Comparison of ENCODE assay signal across 22 cellular contexts in genomic region chr17:420479-421175, GRCh38. TPM values are rescaled to one million over a fixed set of nuclear protein-coding genes. Genes with fewer than 3 reads are reported as not detected.
A peak's percentile ranks its signal among the peaks of the same experiment; 100 is the strongest.
DNase-seq lines count a peak whose midpoint lies in the region; ATAC-seq and TF ChIP-seq lines count a peak whose summit lies in the region.
"Had no signal": no experiment of that assay in that cellular context is flagged by ENCODE, and none has a peak within 500 bp of the region (broad histone marks: within the 10 kb centered on the region; RNA-seq: fewer than 3 reads in every experiment).

No MANE protein-coding gene starts in this region.

- H3K9me3 Mint-ChIP-seq in activated naive CD8-positive, alpha-beta T cell (ENCODE audit: low read depth), result no peaks in the 10 kb centered on the region
- H3K9me3 Mint-ChIP-seq in activated naive CD8-positive, alpha-beta T cell treated with anti-CD3 and anti-CD28 coated beads, Interleukin-2, amount 50 U/mL, for 24 hours, result no peaks in the 10 kb centered on the region
- peaks cover 0 to 3% (median 0%) of the 10 kb centered on the region in 3 donors for H3K9me3 Mint-ChIP-seq in T-cell

- no peaks in the 10 kb centered on the region for H3K4me1 ChIP-seq in vagina

- H3K36me3 Mint-ChIP-seq in activated naive CD8-positive, alpha-beta T cell, result no peaks in the 10 kb centered on the region
- no peaks in the 10 kb centered on the region for H3K36me3 Mint-ChIP-seq in activated naive CD8-positive, alpha-beta T cell treated with anti-CD3 and anti-CD28 coated beads, Interleukin-2, amount 50 U/mL, for 24 hours (ENCODE audit: low read depth)
- H3K36me3 Mint-ChIP-seq in T-cell, result no peaks in the 10 kb centered on the region
- H3K36me3 Mint-ChIP-seq: CD4-positive, CD25-positive, alpha-beta regulatory T cell had no signal

- DNase-seq in activated naive CD8-positive, alpha-beta T cell treated with anti-CD3 and anti-CD28 coated beads, Interleukin-2, amount 50 U/mL, for 24 hours, result no peak
- DNase-seq in T-cell, result no peak
- DNase-seq in islet precursor cell, result peak; percentile 60
- DNase-seq in NCI-H1048 (lab: John Stamatoyannopoulos, UW), result no peak
- no peak for DNase-seq in ecto neural progenitor cell (ENCODE audit: low spot score)
- DNase-seq in vagina (ENCODE audit: extremely low spot score in 2 of 2), result no peak
- DNase-seq: Caco-2; CD4-positive, CD25-positive, alpha-beta regulatory T cell; DMS 273 treated with DMSO at 0.1 percent for 48 hours; DMS79 treated with DMSO at 0.1 percent for 48 hours; GOT3; NCI-H1105; NCI-H146; NCI-H2029; NCI-H2227 treated with DMSO at 0.1 percent for 48 hours; NCI-H510A; SHP77 treated with DMSO at 0.1 percent for 48 hours had no signal

- no peak overlapping the region for H3K4me3 ChIP-seq in vagina
- H3K4me3 ChIP-seq: GM12878 had no signal

- no peaks in the 10 kb centered on the region for H3K36me3 ChIP-seq in vagina

- H3K4me3 Mint-ChIP-seq in activated naive CD8-positive, alpha-beta T cell, result peak overlapping the region; percentile 20
- no peak overlapping the region for H3K4me3 Mint-ChIP-seq in activated naive CD8-positive, alpha-beta T cell treated with anti-CD3 and anti-CD28 coated beads, Interleukin-2, amount 50 U/mL, for 24 hours
- H3K4me3 Mint-ChIP-seq in T-cell, result peak overlapping the region in 1 of 3 donors; percentile 91

- POLR2A ChIA-PET in T-cell (lab: Charles Lee), result no interaction called here

- TF ChIP-seq POLR2A in vagina (IDR thresholded peaks at IDR 0.05), result no peak

- peaks cover 62% of the 10 kb centered on the region for H3K4me1 Mint-ChIP-seq in activated naive CD8-positive, alpha-beta T cell (ENCODE audit: low read depth)
- H3K4me1 Mint-ChIP-seq in activated naive CD8-positive, alpha-beta T cell treated with anti-CD3 and anti-CD28 coated beads, Interleukin-2, amount 50 U/mL, for 24 hours, result peaks cover 51% of the 10 kb centered on the region
- H3K4me1 Mint-ChIP-seq in T-cell, result peaks cover 57 to 60% (median 58%) of the 10 kb centered on the region in 3 donors

- no peaks in the 10 kb centered on the region for H3K9me3 ChIP-seq in vagina

- TF ChIP-seq CTCF in vagina (IDR thresholded peaks at IDR 0.05), result no peak

- no peak overlapping the region for H3K27ac ChIP-seq in vagina
- H3K27ac ChIP-seq: KMS-11, RWPE1 had no signal

- intact Hi-C loops in vagina (cut with DNase I), result no loop called here

- H3K27ac Mint-ChIP-seq in activated naive CD8-positive, alpha-beta T cell, result no peak overlapping the region
- H3K27ac Mint-ChIP-seq in activated naive CD8-positive, alpha-beta T cell treated with anti-CD3 and anti-CD28 coated beads, Interleukin-2, amount 50 U/mL, for 24 hours, result no peak overlapping the region
- peak overlapping the region; percentile 39 to 76 for H3K27ac Mint-ChIP-seq in T-cell

- CTCF ChIA-PET in T-cell (lab: Charles Lee), result interaction anchor here in 1 of 2 donors (0.6 to 1.1 kb wide), 2 partner anchors 9 to 293 kb away, joined by 3 to 5 read pairs; no protein-coding TSS in a partner anchor

- ATAC-seq in activated naive CD8-positive, alpha-beta T cell treated with anti-CD3 and anti-CD28 coated beads, Interleukin-2, amount 50 U/mL, for 24 hours, result no peak
- no peak for ATAC-seq in T-cell (replicated peaks in 1 of 4)
- ATAC-seq: GM12878, HCT116 had no signal

- no peaks in the 10 kb centered on the region for H3K27me3 ChIP-seq in vagina

- no peaks in the 10 kb centered on the region for H3K27me3 Mint-ChIP-seq in activated naive CD8-positive, alpha-beta T cell
- peaks cover 3% of the 10 kb centered on the region for H3K27me3 Mint-ChIP-seq in activated naive CD8-positive, alpha-beta T cell treated with anti-CD3 and anti-CD28 coated beads, Interleukin-2, amount 50 U/mL, for 24 hours
- peaks cover 0 to 2% of the 10 kb centered on the region in 2 donors for H3K27me3 Mint-ChIP-seq in T-cell
- H3K27me3 Mint-ChIP-seq: CD4-positive, CD25-positive, alpha-beta regulatory T cell had no signal

RNA-seq across cellular contexts. Expression of gene RFLNB, which starts 25.1 kb away (rescaled TPM):
- 10 to 100 TPM; 38.3 to 70.3 (median 55.2) TPM for total RNA-seq in T-cell
- total RNA-seq in vagina, result 12.5 TPM

Comparison
In these comparisons a context has a peak if more than half of its experiments do, and no peak if none do; other contexts are left out.
1. H3K27ac Mint-ChIP-seq: peak in T-cell (2 of 2); none in activated naive CD8-positive, alpha-beta T cell (single experiment) and activated naive CD8-positive, alpha-beta T cell treated with anti-CD3 and anti-CD28 coated beads, Interleukin-2, amount 50 U/mL, for 24 hours (single experiment).